8 cellular contexts compared by ENCODE assay signal in the genomic region with DNA sequence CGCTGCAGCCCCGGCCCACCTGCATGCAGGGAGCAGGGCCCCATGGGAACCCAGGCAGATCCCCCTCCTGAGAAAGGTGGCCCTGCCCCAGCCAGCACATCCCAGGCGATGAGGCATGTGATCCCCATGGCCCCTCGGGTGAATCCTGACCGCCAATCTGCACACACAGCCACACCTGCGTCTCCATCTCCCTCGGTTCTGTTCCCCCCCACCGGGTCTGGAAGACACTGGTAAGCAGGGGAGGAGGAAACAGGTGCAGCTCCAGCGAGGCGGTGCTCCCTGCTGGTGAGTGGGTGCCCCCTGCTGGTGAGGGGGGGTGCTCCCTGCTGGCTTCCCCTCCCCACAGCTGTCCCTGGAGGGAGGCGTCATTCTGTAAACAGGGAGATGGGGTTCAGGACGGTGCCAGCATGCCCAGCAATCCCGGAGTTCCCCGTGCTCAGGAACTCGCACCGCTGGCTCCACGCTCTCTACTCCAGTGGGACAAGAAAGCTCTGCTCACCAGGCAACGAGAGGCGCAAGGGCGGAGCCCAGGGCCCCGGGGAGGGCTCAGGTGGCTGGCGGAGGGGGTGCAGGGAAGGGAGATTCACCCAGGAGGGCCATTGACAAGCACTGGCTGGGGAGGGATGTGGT. TPM values are rescaled to one million over a fixed set of nuclear protein-coding genes. Genes with fewer than 3 reads are reported as not detected.
A peak's percentile ranks its signal among the peaks of the same experiment; 100 is the strongest.
DNase-seq lines count a peak whose midpoint lies in the region; ATAC-seq lines count a peak whose summit lies in the region.

No MANE protein-coding gene starts in this region.

- H3K4me3 Mint-ChIP-seq in CD8-positive, alpha-beta memory T cell: no peak overlapping the region

- no peaks in the 10 kb centered on the region for H3K9me3 Mint-ChIP-seq in CD8-positive, alpha-beta memory T cell

- peaks cover 0 to 5% (median 0%) of the 10 kb centered on the region in 3 donors for H3K4me1 Mint-ChIP-seq in CD8-positive, alpha-beta memory T cell

- H3K36me3 ChIP-seq in CD8-positive, alpha-beta memory T cell (ENCODE audit: insufficient read depth, low read length): no peaks in the 10 kb centered on the region

- H3K27ac Mint-ChIP-seq in CD8-positive, alpha-beta memory T cell: peak overlapping the region in 1 of 8 donors; percentile 84

- H3K9me3 ChIP-seq in CD8-positive, alpha-beta memory T cell (ENCODE audit: low read length): no peaks in the 10 kb centered on the region

- DNase-seq in CD8-positive, alpha-beta memory T cell: peak; percentile 56 to 82 (median 71)
- peak; percentile 67 for DNase-seq in NCI-H1105 treated with DMSO at 0.1 percent for 48 hours (lab: John Stamatoyannopoulos, UW)
- DNase-seq in T-helper 22 cell (ENCODE audit: low read depth): peak; percentile 39
- peak in 37 of 58 donors; percentile 5 to 66 (median 22) for DNase-seq in anterior cingulate cortex (lab: John Stamatoyannopoulos, UW)
- peak; percentile 28 for DNase-seq in iPS DF 19.7 (ENCODE audit: low read depth, low spot score)
- DNase-seq in stimulated activated CD4-positive, alpha-beta T cell treated with anti-CD3 and anti-CD28 coated beads, Interleukin-15, amount 100 ng/mL, for 48 hours (ENCODE audit: low read depth in 2 of 2): peak; percentile 36 to 71
- no peak for DNase-seq in midbrain (lab: John Stamatoyannopoulos, UW)

- no peaks in the 10 kb centered on the region for H3K4me1 ChIP-seq in CD8-positive, alpha-beta memory T cell (ENCODE audit: insufficient read depth, low read length)

- CTCF ChIA-PET in CD8-positive, alpha-beta memory T cell (lab: Charles Lee): interaction anchor here (1.1 to 2.2 kb wide), 2 partner anchors 157 to 217 kb away, joined by 3 to 6 read pairs; no protein-coding TSS in a partner anchor

- H3K27ac ChIP-seq in CD8-positive, alpha-beta memory T cell (ENCODE audit: low read depth, low read length): no peak overlapping the region

- no peak overlapping the region for H3K4me3 ChIP-seq in CD8-positive, alpha-beta memory T cell (ENCODE audit: low read length)

- ATAC-seq in GM21825 (IDR thresholded peaks at IDR 0.05; ENCODE audit: unreplicated experiment): peak; percentile 77

- peaks cover 3 to 7% of the 10 kb centered on the region in 2 donors for H3K27me3 Mint-ChIP-seq in CD8-positive, alpha-beta memory T cell

- no peaks in the 10 kb centered on the region for H3K27me3 ChIP-seq in CD8-positive, alpha-beta memory T cell (ENCODE audit: insufficient read depth, low read length, poor library complexity, severe bottlenecking)

- H3K36me3 Mint-ChIP-seq in CD8-positive, alpha-beta memory T cell: no peaks in the 10 kb centered on the region

- POLR2A ChIA-PET in CD8-positive, alpha-beta memory T cell (lab: Charles Lee): no interaction called here

RNA-seq across cellular contexts. Expression of gene SLC12A7, which starts 28.4 kb away (rescaled TPM):
- 1 to 10 TPM; 4.9 to 6.6 TPM for total RNA-seq in CD8-positive, alpha-beta memory T cell
- polyA plus RNA-seq in CD8-positive, alpha-beta memory T cell: 20.0 TPM
